10 cellular contexts compared by ENCODE assay signal in the genomic region with DNA sequence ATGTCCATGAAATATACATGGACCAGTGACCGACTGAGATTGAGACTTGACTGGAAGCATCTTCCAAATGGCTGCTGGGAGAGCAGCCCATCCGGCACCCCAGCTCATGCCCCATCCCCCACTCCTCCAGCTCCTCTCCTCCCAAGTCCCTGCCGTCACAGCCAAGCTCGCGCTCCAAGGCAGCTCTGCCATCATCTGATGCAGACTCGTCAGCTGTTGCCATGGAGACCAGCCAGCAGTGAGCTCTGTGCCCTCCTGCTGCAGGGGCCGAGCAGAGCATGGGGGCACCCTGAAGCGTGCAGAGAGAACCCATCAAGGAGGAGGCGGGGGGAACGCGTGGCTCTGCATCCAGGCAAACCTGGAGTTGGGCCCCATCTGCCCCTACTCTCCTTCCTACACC.
DNase-seq lines count a peak whose midpoint lies in the region; ATAC-seq, FAIRE-seq and TF ChIP-seq lines count a peak whose summit lies in the region.
"Had no signal": no experiment of that assay in that cellular context is flagged by ENCODE, and none has a peak within 500 bp of the region (broad histone marks: within the 10 kb centered on the region; RNA-seq: fewer than 3 reads in every experiment).

No MANE protein-coding gene starts in this region.

- TF ChIP-seq POLR2A in H54 (IDR thresholded peaks at IDR 0.05; ENCODE audit: low read depth, low read length) = no peak

- H3K36me3 Mint-ChIP-seq in T-helper 2 cell treated with Interferon-gamma antibody and Interleukin-4, amounts not matched to agents 5 μg/mL and 100 μg/mL, for 36 hours (ENCODE audit: low read depth) = no peaks in the 10 kb centered on the region

- peaks cover 46% of the 10 kb centered on the region for H3K4me1 ChIP-seq in A673 (ENCODE audit: insufficient read depth, low read length, poor library complexity, severe bottlenecking)

- H3K27me3 Mint-ChIP-seq in T-helper 2 cell treated with Interferon-gamma antibody and Interleukin-4, amounts not matched to agents 5 μg/mL and 100 μg/mL, for 36 hours (ENCODE audit: low read depth) = peaks cover 34% of the 10 kb centered on the region

- H3K36me3 ChIP-seq in A673 (ENCODE audit: insufficient read depth, low read length, poor library complexity, severe bottlenecking) = no peaks in the 10 kb centered on the region

- H3K4me1 Mint-ChIP-seq in T-helper 2 cell treated with Interferon-gamma antibody and Interleukin-4, amounts not matched to agents 5 μg/mL and 100 μg/mL, for 36 hours (ENCODE audit: low read depth) = peaks cover 57% of the 10 kb centered on the region

- no peak for ATAC-seq in GM21619 (IDR thresholded peaks at IDR 0.05; ENCODE audit: unreplicated experiment)
- no peak for ATAC-seq in HG03439 (IDR thresholded peaks at IDR 0.05; ENCODE audit: unreplicated experiment)

- POLR2A ChIA-PET in A673 (lab: Charles Lee; ENCODE audit: low non-redundant PET) = no interaction called here

- FAIRE-seq in HTR-8/SVneo (lab: Jason Lieb, UNC) (peak; percentile 57), H54 (lab: Jason Lieb, UNC) (no peak)
- FAIRE-seq: colon, G401.6 had no signal

- BruUV-seq in A673 (replicated peaks; lab: Mats Ljungman, UMichigan) = no TSS peak

- peak overlapping the region; percentile 35 for H3K4me3 Mint-ChIP-seq in T-helper 2 cell treated with Interferon-gamma antibody and Interleukin-4, amounts not matched to agents 5 μg/mL and 100 μg/mL, for 36 hours

- no peaks in the 10 kb centered on the region for H3K9me3 Mint-ChIP-seq in T-helper 2 cell treated with Interferon-gamma antibody and Interleukin-4, amounts not matched to agents 5 μg/mL and 100 μg/mL, for 36 hours

- no peaks in the 10 kb centered on the region for H3K27me3 ChIP-seq in A673 (replicated peaks; ENCODE audit: insufficient read depth, low read depth, low read length, poor library complexity)

- peak overlapping the region; percentile 91 for H3K27ac Mint-ChIP-seq in T-helper 2 cell treated with Interferon-gamma antibody and Interleukin-4, amounts not matched to agents 5 μg/mL and 100 μg/mL, for 36 hours

- H3K9me3 ChIP-seq in A673 (ENCODE audit: low read depth, low read length, poor library complexity, severe bottlenecking) = no peaks in the 10 kb centered on the region

- CTCF ChIA-PET in A673 (lab: Charles Lee) = no interaction called here

- intact Hi-C loops in A673 (cut with micrococcal nuclease; ENCODE audit: unreplicated experiment) = no loop called here

- no peak overlapping the region for H3K27ac ChIP-seq in A673 (ENCODE audit: low read depth, low read length, poor library complexity, severe bottlenecking)

- TF ChIP-seq CTCF in A673 (conservative IDR thresholded peaks at IDR 0.05; ENCODE audit: low read depth, low read length) = no peak

- peak; percentile 45 for DNase-seq in A673 (ENCODE audit: low spot score)
- DNase-seq in HTR-8/SVneo (ENCODE audit: insufficient read length, low spot score) = no peak
- no peak for DNase-seq in T-helper 2 cell treated with Interferon-gamma antibody and Interleukin-4, amounts not matched to agents 5 μg/mL and 100 μg/mL, for 36 hours (ENCODE audit: low spot score)
- peak; percentile 78 to 84 for DNase-seq in hippocampal formation (lab: John Stamatoyannopoulos, UW)
- DNase-seq in CD1c-positive myeloid dendritic cell (ENCODE audit: extremely low spot score) = no peak
- DNase-seq in H54 (ENCODE audit: insufficient read length, low spot score) = no peak

- H3K4me3 ChIP-seq in A673 (ENCODE audit: low read depth, low read length, poor library complexity, severe bottlenecking) = no peak overlapping the region

Comparison
In these comparisons a context has a peak if more than half of its experiments do, and no peak if none do; other contexts are left out.
1. DNase-seq: peak in A673 (single experiment) and hippocampal formation (2 of 2); none in HTR-8/SVneo (single experiment), T-helper 2 cell treated with Interferon-gamma antibody and Interleukin-4, amounts not matched to agents 5 μg/mL and 100 μg/mL, for 36 hours (single experiment), CD1c-positive myeloid dendritic cell (single experiment) and H54 (single experiment).